In genomic region chr19:38900220-38900629, GRCh38 we compare ENCODE assay signal across 8 cellular contexts. TPM values are rescaled to one million over a fixed set of nuclear protein-coding genes. Genes with fewer than 3 reads are reported as not detected.
DNase-seq lines count a peak whose midpoint lies in the region; ATAC-seq and TF ChIP-seq lines count a peak whose summit lies in the region.

No MANE protein-coding gene starts in this region.

- H3K4me2 ChIP-seq in BLaER1 = peak overlapping the region; percentile 74

- intact Hi-C loops in natural killer cell (cut with micrococcal nuclease) = no loop called here

- H3K9me3 Mint-ChIP-seq in natural killer cell = no peaks in the 10 kb centered on the region

- H3K36me3 Mint-ChIP-seq in natural killer cell = no peaks in the 10 kb centered on the region

- H3K4me1 Mint-ChIP-seq in natural killer cell = peaks cover 59 to 62% of the 10 kb centered on the region in 2 donors

- H3K27me3 Mint-ChIP-seq in natural killer cell (ENCODE audit: low read depth in 2 of 2) = no peaks in the 10 kb centered on the region

- H3K4me3 Mint-ChIP-seq in natural killer cell = peak overlapping the region; percentile 97

- H3K9ac ChIP-seq in BLaER1 = peak overlapping the region; percentile 85

- TF ChIP-seq CTCF in choroid plexus epithelial cell (conservative IDR thresholded peaks at IDR 0.05; ENCODE audit: low read depth, low read length) (no peak), natural killer cell (IDR thresholded peaks at IDR 0.05) (no peak), GM20000 (IDR thresholded peaks at IDR 0.05; ENCODE audit: extremely low read depth, missing control alignments) (no peak)

- peak overlapping the region; percentile 87 for H3K4me3 ChIP-seq in BLaER1
- H3K4me3 ChIP-seq in Jurkat, Clone E6-1 (ENCODE audit: low read length) = peak overlapping the region; percentile 91
- H3K4me3 ChIP-seq in choroid plexus epithelial cell (ENCODE audit: low read depth, low read length) = peak overlapping the region; percentile 86

- H3K27ac Mint-ChIP-seq in natural killer cell = peak overlapping the region; percentile 96 to 98

- H3K27me3 ChIP-seq in BLaER1 = no peaks in the 10 kb centered on the region

- H3K27ac ChIP-seq in BLaER1 = peak overlapping the region; percentile 71

- peaks cover 53% of the 10 kb centered on the region for H3K4me1 ChIP-seq in BLaER1

- ATAC-seq in natural killer cell (no peak), HG03457 (IDR thresholded peaks at IDR 0.05; ENCODE audit: unreplicated experiment) (no peak)

- H3K9me3 ChIP-seq in BLaER1 = peaks cover 3% of the 10 kb centered on the region; the same call in 1 of the 2 replicates

- DNase-seq in Jurkat, Clone E6-1 (ENCODE audit: low read depth, low spot score) = no peak
- no peak for DNase-seq in choroid plexus epithelial cell (ENCODE audit: low read depth)
- DNase-seq in natural killer cell = no peak
- DNase-seq in NCI-H2196 (lab: John Stamatoyannopoulos, UW; ENCODE audit: unreplicated experiment) = no peak
- no peak for DNase-seq in NOMO-1 (lab: John Stamatoyannopoulos, UW; ENCODE audit: unreplicated experiment in 2 of 2)
- no peak for DNase-seq in GM20000 (ENCODE audit: low spot score)

- H3K36me3 ChIP-seq in BLaER1 = peaks cover 17% of the 10 kb centered on the region

- H4K20me1 ChIP-seq in BLaER1 = 0 out of 2 replicates have a peak, but pooled peaks cover 5% of the 10 kb centered on the region

RNA-seq across cellular contexts. Expression of gene NFKBIB, which starts 0.5 kb away (rescaled TPM):
- polyA plus RNA-seq in Jurkat, Clone E6-1 (2012; ENCODE audit: insufficient read depth, insufficient read length) = 42.0 TPM
- total RNA-seq in natural killer cell = 100 to 1,000 TPM in 2 of 3 donors, 10 to 100 TPM in 1; 78.0 to 125 (median 118) TPM

RNA-seq across cellular contexts. Expression of gene SIRT2, which starts 0.8 kb away (rescaled TPM):
- polyA plus RNA-seq in Jurkat, Clone E6-1 (2012; ENCODE audit: insufficient read depth, insufficient read length) = 45.5 TPM
- 100 to 1,000 TPM; 171 to 283 (median 208) TPM for total RNA-seq in natural killer cell

RNA-seq across cellular contexts. Expression of gene CCER2, which starts 11.8 kb away (rescaled TPM):
- 4.3 TPM for polyA plus RNA-seq in Jurkat, Clone E6-1 (2012; ENCODE audit: insufficient read depth, insufficient read length)
- total RNA-seq in natural killer cell = 1 to 10 TPM; 1.3 to 3.7 (median 2.3) TPM

RNA-seq across cellular contexts. Expression of gene RINL, which starts 22.1 kb away (rescaled TPM):
- 19.9 TPM for polyA plus RNA-seq in Jurkat, Clone E6-1 (2012; ENCODE audit: insufficient read depth, insufficient read length)
- 10 to 100 TPM; 59.7 to 65.6 (median 59.7) TPM for total RNA-seq in natural killer cell

RNA-seq across cellular contexts. Expression of gene SARS2, which starts 30.3 kb away (rescaled TPM):
- polyA plus RNA-seq in Jurkat, Clone E6-1 (2012; ENCODE audit: insufficient read depth, insufficient read length) = 74.2 TPM
- total RNA-seq in natural killer cell = 10 to 100 TPM; 25.4 to 53.0 (median 38.9) TPM
